ENCODE assay signal across 28 cellular contexts in the genomic region with DNA sequence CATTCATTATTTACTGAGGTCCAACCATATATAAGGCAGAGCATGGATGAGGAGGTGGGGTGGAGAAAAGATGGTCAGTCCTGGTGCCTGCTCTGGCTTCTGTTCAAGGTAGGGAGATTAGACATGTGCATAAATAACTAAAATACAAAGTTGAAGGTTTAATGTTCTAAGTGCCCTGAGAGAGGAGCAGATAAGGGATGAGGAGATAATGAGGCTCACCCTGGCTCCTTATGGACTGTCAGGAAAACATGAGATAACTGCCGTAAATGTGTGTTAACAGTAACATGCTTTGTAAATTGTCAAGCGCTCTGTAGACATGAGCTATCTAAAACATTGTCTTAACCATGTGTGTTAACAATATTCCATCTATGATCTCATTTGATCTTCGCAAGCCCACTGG.
"Had no signal": no experiment of that assay in that cellular context is flagged by ENCODE, and none has a peak within 500 bp of the region (broad histone marks: within the 10 kb centered on the region; RNA-seq: fewer than 3 reads in every experiment).

No MANE protein-coding gene starts in this region.

- ATAC-seq: activated naive CD4-positive, alpha-beta T cell treated with anti-CD3 and anti-CD28 coated beads, Interleukin-2, amount 50 U/mL, for 72 hours; activated T-cell treated with anti-CD3 and anti-CD28 coated beads, Interleukin-2, amount 50 U/mL, for 72 hours; esophagus mucosa had no signal

- H3K27ac ChIP-seq: ascending aorta, breast epithelium, coronary artery, dorsolateral prefrontal cortex had no signal

- H3K36me3 ChIP-seq: ascending aorta, breast epithelium had no signal

- H3K4me3 ChIP-seq: ascending aorta, breast epithelium, coronary artery, dorsolateral prefrontal cortex had no signal

- H3K27me3 Mint-ChIP-seq: activated CD4-positive, alpha-beta memory T cell treated with anti-CD3 and anti-CD28 coated beads, Interleukin-2, amount 10 ng/mL, durations not matched to agents 7 days and 5 days; activated naive CD4-positive, alpha-beta T cell treated with anti-CD3 and anti-CD28 coated beads, Interleukin-2, amount 10 ng/mL, durations not matched to agents 7 days and 5 days had no signal

- H3K27ac Mint-ChIP-seq: activated CD4-positive, alpha-beta memory T cell treated with anti-CD3 and anti-CD28 coated beads, Interleukin-2, amount 10 ng/mL, durations not matched to agents 7 days and 5 days; activated CD4-positive, alpha-beta T cell treated with anti-CD3 and anti-CD28 coated beads, Interleukin-2, amount 10 ng/mL, durations not matched to agents 7 days and 5 days; activated naive CD4-positive, alpha-beta T cell treated with anti-CD3 and anti-CD28 coated beads, Interleukin-2, amount 10 ng/mL, durations not matched to agents 7 days and 5 days; activated naive CD4-positive, alpha-beta T cell treated with anti-CD3 and anti-CD28 coated beads, Interleukin-2, amount 50 U/mL, for 72 hours; activated naive CD8-positive, alpha-beta T cell treated with anti-CD3 and anti-CD28 coated beads, Interleukin-2, amount 10 ng/mL, durations not matched to agents 7 days and 5 days; activated T-cell treated with anti-CD3 and anti-CD28 coated beads, Interleukin-2, amount 50 U/mL, for 24 hours; activated T-cell treated with anti-CD3 and anti-CD28 coated beads, Interleukin-2, amount 50 U/mL, for 72 hours; brain; dendritic cell treated with granulocyte-macrophage colony-stimulating factor and Interleukin-4, amounts not matched to agents 40 ng/mL and 50 ng/mL, for 4 days; endodermal cell had no signal

- H3K4me1 ChIP-seq: breast epithelium had no signal

- H3K9me3 Mint-ChIP-seq: activated CD4-positive, alpha-beta memory T cell treated with anti-CD3 and anti-CD28 coated beads, Interleukin-2, amount 10 ng/mL, durations not matched to agents 7 days and 5 days; activated CD4-positive, alpha-beta T cell treated with anti-CD3 and anti-CD28 coated beads, Interleukin-2, amount 10 ng/mL, durations not matched to agents 7 days and 5 days; activated naive CD4-positive, alpha-beta T cell treated with anti-CD3 and anti-CD28 coated beads, Interleukin-2, amount 10 ng/mL, durations not matched to agents 7 days and 5 days; activated naive CD4-positive, alpha-beta T cell treated with anti-CD3 and anti-CD28 coated beads, Interleukin-2, amount 50 U/mL, for 72 hours; activated naive CD8-positive, alpha-beta T cell treated with anti-CD3 and anti-CD28 coated beads, Interleukin-2, amount 10 ng/mL, durations not matched to agents 7 days and 5 days; activated T-cell treated with anti-CD3 and anti-CD28 coated beads, Interleukin-2, amount 50 U/mL, for 24 hours; activated T-cell treated with anti-CD3 and anti-CD28 coated beads, Interleukin-2, amount 50 U/mL, for 72 hours; central memory CD8-positive, alpha-beta T cell; dendritic cell treated with granulocyte-macrophage colony-stimulating factor and Interleukin-4, amounts not matched to agents 40 ng/mL and 50 ng/mL, for 4 days; endodermal cell had no signal

- H3K9me3 ChIP-seq: ascending aorta, breast epithelium had no signal

- H3K36me3 Mint-ChIP-seq: activated naive CD4-positive, alpha-beta T cell treated with anti-CD3 and anti-CD28 coated beads, Interleukin-2, amount 10 ng/mL, durations not matched to agents 7 days and 5 days; activated naive CD4-positive, alpha-beta T cell treated with anti-CD3 and anti-CD28 coated beads, Interleukin-2, amount 50 U/mL, for 72 hours; activated naive CD8-positive, alpha-beta T cell treated with anti-CD3 and anti-CD28 coated beads, Interleukin-2, amount 10 ng/mL, durations not matched to agents 7 days and 5 days; brain had no signal

- H3K4me3 Mint-ChIP-seq: activated CD4-positive, alpha-beta memory T cell treated with anti-CD3 and anti-CD28 coated beads, Interleukin-2, amount 10 ng/mL, durations not matched to agents 7 days and 5 days; activated CD4-positive, alpha-beta T cell treated with anti-CD3 and anti-CD28 coated beads, Interleukin-2, amount 10 ng/mL, durations not matched to agents 7 days and 5 days; activated naive CD4-positive, alpha-beta T cell treated with anti-CD3 and anti-CD28 coated beads, Interleukin-2, amount 10 ng/mL, durations not matched to agents 7 days and 5 days; activated naive CD8-positive, alpha-beta T cell treated with anti-CD3 and anti-CD28 coated beads, Interleukin-2, amount 10 ng/mL, durations not matched to agents 7 days and 5 days; activated T-cell treated with anti-CD3 and anti-CD28 coated beads, Interleukin-2, amount 50 U/mL, for 24 hours; activated T-cell treated with anti-CD3 and anti-CD28 coated beads, Interleukin-2, amount 50 U/mL, for 72 hours; brain; central memory CD8-positive, alpha-beta T cell; dendritic cell treated with granulocyte-macrophage colony-stimulating factor and Interleukin-4, amounts not matched to agents 40 ng/mL and 50 ng/mL, for 4 days; endodermal cell had no signal

- DNase-seq: activated CD4-positive, alpha-beta memory T cell treated with anti-CD3 and anti-CD28 coated beads, Interleukin-2, amount 10 ng/mL, durations not matched to agents 7 days and 5 days; activated CD4-positive, alpha-beta T cell treated with anti-CD3 and anti-CD28 coated beads for 4 hours; activated CD4-positive, alpha-beta T cell treated with anti-CD3 and anti-CD28 coated beads, Interleukin-2, amount 10 ng/mL, durations not matched to agents 7 days and 5 days; activated CD4-positive, alpha-beta T cell treated with anti-CD3 and anti-CD28 coated beads, Interleukin-2, amount 50 U/mL, for 4 hours; activated CD4-positive, CD25-positive, alpha-beta regulatory T cell; activated CD4-positive, CD25-positive, alpha-beta regulatory T cell treated with anti-CD3 and anti-CD28 coated beads, Interleukin-2, amount 50 U/mL, for 72 hours; activated CD8-positive, alpha-beta memory T cell treated with anti-CD3 and anti-CD28 coated beads, Interleukin-2, amount 50 U/mL, for 48 hours; activated gamma-delta T cell; activated naive CD4-positive, alpha-beta T cell; activated naive CD4-positive, alpha-beta T cell treated with anti-CD3 and anti-CD28 coated beads, Interleukin-2, amount 10 ng/mL, durations not matched to agents 7 days and 5 days; activated naive CD8-positive, alpha-beta T cell treated with anti-CD3 and anti-CD28 coated beads, Interleukin-2, amount 10 ng/mL, durations not matched to agents 7 days and 5 days; activated T-cell treated with anti-CD3 and anti-CD28 coated beads for 4 hours; activated T-cell treated with anti-CD3 and anti-CD28 coated beads, Interleukin-2, amount 50 U/mL, for 24 hours; activated T-cell treated with anti-CD3 and anti-CD28 coated beads, Interleukin-2, amount 50 U/mL, for 72 hours; dorsolateral prefrontal cortex; effector memory CD4-positive, alpha-beta T cell; endodermal cell; foreskin fibroblast; head of caudate nucleus; T-helper 2 cell had no signal

- H3K27me3 ChIP-seq: ascending aorta, breast epithelium had no signal

- H3K4me1 Mint-ChIP-seq: activated CD4-positive, alpha-beta memory T cell treated with anti-CD3 and anti-CD28 coated beads, Interleukin-2, amount 10 ng/mL, durations not matched to agents 7 days and 5 days; activated CD4-positive, alpha-beta T cell treated with anti-CD3 and anti-CD28 coated beads, Interleukin-2, amount 10 ng/mL, durations not matched to agents 7 days and 5 days; activated naive CD4-positive, alpha-beta T cell treated with anti-CD3 and anti-CD28 coated beads, Interleukin-2, amount 10 ng/mL, durations not matched to agents 7 days and 5 days; activated naive CD8-positive, alpha-beta T cell treated with anti-CD3 and anti-CD28 coated beads, Interleukin-2, amount 10 ng/mL, durations not matched to agents 7 days and 5 days; central memory CD8-positive, alpha-beta T cell had no signal
